Comparison of ENCODE assay signal across 28 cellular contexts in genomic region chr5:15124461-15124860, GRCh38.
"Had no signal": no experiment of that assay in that cellular context is flagged by ENCODE, and none has a peak within 500 bp of the region (broad histone marks: within the 10 kb centered on the region; RNA-seq: fewer than 3 reads in every experiment).

No MANE protein-coding gene starts in this region.

- H3K27me3 ChIP-seq: neural progenitor cell, neutrophil, right atrium auricular region, stomach, testis, thyroid gland, transverse colon, upper lobe of left lung had no signal

- H3K27me3 Mint-ChIP-seq: naive B cell; stimulated activated naive B cell treated with anti-CD40 and anti-IgM and Interleukin-4, amounts not matched to agents 10 μg/mL and 1 μg/mL and 100 μg/mL, for 72 hours had no signal

- H2AFZ ChIP-seq: neural progenitor cell, parathyroid adenoma had no signal

- H3K4me1 ChIP-seq: left ventricle myocardium inferior, neural progenitor cell, parathyroid adenoma, right atrium auricular region, stomach, testis, thyroid gland, transverse colon, upper lobe of left lung had no signal

- H3K36me3 Mint-ChIP-seq: immature natural killer cell, natural killer cell, neural progenitor cell had no signal

- H3K4me3 Mint-ChIP-seq: immature natural killer cell; naive B cell; natural killer cell; nephron progenitor cell; neural progenitor cell; stimulated activated naive B cell treated with anti-CD40 and anti-IgM and Interleukin-4, amounts not matched to agents 10 μg/mL and 1 μg/mL and 100 μg/mL, for 72 hours had no signal

- H3K4me3 ChIP-seq: left ventricle myocardium inferior, lung, neural progenitor cell, right atrium auricular region, skin epidermis, stomach, testis, thyroid gland, transverse colon, upper lobe of left lung had no signal

- H3K27ac ChIP-seq: left ventricle myocardium inferior, neural progenitor cell, neutrophil, parathyroid adenoma, right atrium auricular region, stomach, testis, thyroid gland, transverse colon, upper lobe of left lung had no signal

- ATAC-seq: left colon; natural killer cell; sciatic nerve; stimulated activated naive B cell treated with anti-CD40 and anti-IgM and Interleukin-4, amounts not matched to agents 10 μg/mL and 1 μg/mL and 100 μg/mL, for 72 hours; stimulated activated naive CD8-positive, alpha-beta T cell treated with anti-CD3 and anti-CD28 coated beads, Interleukin-15, Interleukin-2, amounts not matched to agents 100 U/mL and 50 U/mL, for 24 hours had no signal

- H3K79me2 ChIP-seq: parathyroid adenoma had no signal

- H3K4me2 ChIP-seq: neural progenitor cell had no signal

- H3K4me1 Mint-ChIP-seq: immature natural killer cell; naive B cell; natural killer cell; nephron progenitor cell; neural progenitor cell; stimulated activated naive B cell treated with anti-CD40 and anti-IgM and Interleukin-4, amounts not matched to agents 10 μg/mL and 1 μg/mL and 100 μg/mL, for 72 hours had no signal

- DNase-seq: hypothalamus; immature natural killer cell; kidney; left colon; left ventricle myocardium inferior; mesendoderm; naive B cell; natural killer cell; nephron progenitor cell; occipital lobe; stimulated activated CD4-positive, alpha-beta T cell treated with anti-CD3 and anti-CD28 coated beads, Interleukin-12 subunit alpha, Interleukin-12 subunit beta, amount 100 ng/mL, for 4 hours; stimulated activated CD4-positive, alpha-beta T cell treated with anti-CD3 and anti-CD28 coated beads, Interleukin-15, amount 100 ng/mL, for 24 hours; stimulated activated CD4-positive, alpha-beta T cell treated with anti-CD3 and anti-CD28 coated beads, Interleukin-2, amount 100 ng/mL, for 24 hours; stimulated activated CD4-positive, alpha-beta T cell treated with anti-CD3 and anti-CD28 coated beads, Interleukin-4, amount 100 ng/mL, for 1 hour; stimulated activated naive B cell treated with anti-CD40 and anti-IgM and Interleukin-4, amounts not matched to agents 10 μg/mL and 1 μg/mL and 100 μg/mL, for 72 hours; stimulated activated naive CD8-positive, alpha-beta T cell treated with anti-CD3 and anti-CD28 coated beads, Interleukin-15, Interleukin-2, amounts not matched to agents 100 U/mL and 50 U/mL, for 24 hours; stomach; testis; thyroid gland; transverse colon; upper lobe of left lung had no signal

- H3K9me3 ChIP-seq: neutrophil, right atrium auricular region, testis, thyroid gland, transverse colon had no signal

- H3K36me3 ChIP-seq: left ventricle myocardium inferior, neural progenitor cell, neutrophil, right atrium auricular region, stomach, thyroid gland, transverse colon, upper lobe of left lung had no signal

- H3K27ac Mint-ChIP-seq: immature natural killer cell; naive B cell; natural killer cell; nephron progenitor cell; neural progenitor cell; stimulated activated naive B cell treated with anti-CD40 and anti-IgM and Interleukin-4, amounts not matched to agents 10 μg/mL and 1 μg/mL and 100 μg/mL, for 72 hours had no signal

- H3K9ac ChIP-seq: neural progenitor cell, parathyroid adenoma had no signal
